1 cellular context compared by ENCODE assay signal in genomic region chr11:72813740-72814138, GRCh38.
A peak's percentile ranks its signal among the peaks of the same experiment; 100 is the strongest.
TF ChIP-seq lines count a peak whose summit lies in the region.

No MANE protein-coding gene starts in this region.

TF ChIP-seq in HepG2, 621 proteins besides CTCF, POLR2A, EP300 and RAD21 (continued from another document and continues in another):
- TF ChIP-seq ZHX2 (IDR thresholded peaks at IDR 0.05; ENCODE audit: low read depth) (no peak), ZHX2 (CRISPR knock-in tag; IDR thresholded peaks at IDR 0.05; ENCODE audit: borderline replicate concordance) (no peak), ZBTB7A (CRISPR knock-in tag; IDR thresholded peaks at IDR 0.05) (no peak; the same call in 1 of the 2 replicates), MTA1 (CRISPR knock-in tag; IDR thresholded peaks at IDR 0.05; ENCODE audit: borderline replicate concordance) (no peak), CENPX (CRISPR knock-in tag; IDR thresholded peaks at IDR 0.05) (no peak), HNRNPLL (IDR thresholded peaks at IDR 0.05; ENCODE audit: low read depth, low read length, poor library complexity, severe bottlenecking) (no peak), ZNF7 (CRISPR knock-in tag; IDR thresholded peaks at IDR 0.05) (no peak), KLF9 (CRISPR knock-in tag; IDR thresholded peaks at IDR 0.05; ENCODE audit: low read depth) (no peak), RXRA (CRISPR knock-in tag; IDR thresholded peaks at IDR 0.05) (peak; percentile 63), TMF1 (CRISPR knock-in tag; IDR thresholded peaks at IDR 0.05; ENCODE audit: low read depth) (peak; percentile 76; the same call in 1 of the 2 replicates), GLI4 (CRISPR knock-in tag; IDR thresholded peaks at IDR 0.05; ENCODE audit: borderline replicate concordance) (no peak), ETV6 (CRISPR knock-in tag; conservative IDR thresholded peaks at IDR 0.05) (peak; percentile 60; the same call in 1 of the 2 replicates), ZNF44 (CRISPR knock-in tag; IDR thresholded peaks at IDR 0.05) (no peak; the same call in 1 of the 2 replicates), KDM4B (CRISPR knock-in tag; IDR thresholded peaks at IDR 0.05) (no peak), MIXL1 (CRISPR knock-in tag; IDR thresholded peaks at IDR 0.05) (no peak; the same call in 1 of the 2 replicates), ZNF431 (CRISPR knock-in tag; IDR thresholded peaks at IDR 0.05; ENCODE audit: borderline replicate concordance, low read depth) (no peak), ZNF713 (CRISPR knock-in tag; IDR thresholded peaks at IDR 0.05) (no peak), ZBTB3 (CRISPR knock-in tag; IDR thresholded peaks at IDR 0.05; ENCODE audit: borderline replicate concordance, low read depth) (no peak), MXI1 (IDR thresholded peaks at IDR 0.05; ENCODE audit: borderline replicate concordance, low read depth, low read length) (no peak), HBP1 (CRISPR knock-in tag; IDR thresholded peaks at IDR 0.05; ENCODE audit: low read depth) (no peak), SALL1 (CRISPR knock-in tag; IDR thresholded peaks at IDR 0.05) (peak; percentile 60; the same call in 1 of the 2 replicates), FOXC1 (CRISPR knock-in tag; IDR thresholded peaks at IDR 0.05; ENCODE audit: borderline replicate concordance) (peak; percentile 69; the same call in 1 of the 2 replicates), NFE2 (CRISPR knock-in tag; IDR thresholded peaks at IDR 0.05) (no peak), SETDB1 (CRISPR knock-in tag; IDR thresholded peaks at IDR 0.05; ENCODE audit: borderline replicate concordance) (no peak), SMARCC2 (IDR thresholded peaks at IDR 0.05) (no peak), PPARG (CRISPR knock-in tag; conservative IDR thresholded peaks at IDR 0.05) (no peak), TEAD2 (CRISPR knock-in tag; IDR thresholded peaks at IDR 0.05) (no peak), PHF5A (CRISPR knock-in tag; IDR thresholded peaks at IDR 0.05; ENCODE audit: low read depth, unreplicated experiment) (no peak), YEATS4 (CRISPR knock-in tag; IDR thresholded peaks at IDR 0.05; ENCODE audit: borderline replicate concordance) (peak; percentile 38; the same call in 1 of the 2 replicates), ZNF142 (CRISPR knock-in tag; IDR thresholded peaks at IDR 0.05) (peak; percentile 23; the same call in 1 of the 2 replicates), ZNF225 (CRISPR knock-in tag; IDR thresholded peaks at IDR 0.05) (no peak), ZBTB7B (CRISPR knock-in tag; IDR thresholded peaks at IDR 0.05) (no peak), HIC2 (CRISPR knock-in tag; IDR thresholded peaks at IDR 0.05; ENCODE audit: low read depth) (no peak), IRF1 (CRISPR knock-in tag; IDR thresholded peaks at IDR 0.05; ENCODE audit: low read depth) (no peak)
- TF ChIP-seq, protein P1, sequence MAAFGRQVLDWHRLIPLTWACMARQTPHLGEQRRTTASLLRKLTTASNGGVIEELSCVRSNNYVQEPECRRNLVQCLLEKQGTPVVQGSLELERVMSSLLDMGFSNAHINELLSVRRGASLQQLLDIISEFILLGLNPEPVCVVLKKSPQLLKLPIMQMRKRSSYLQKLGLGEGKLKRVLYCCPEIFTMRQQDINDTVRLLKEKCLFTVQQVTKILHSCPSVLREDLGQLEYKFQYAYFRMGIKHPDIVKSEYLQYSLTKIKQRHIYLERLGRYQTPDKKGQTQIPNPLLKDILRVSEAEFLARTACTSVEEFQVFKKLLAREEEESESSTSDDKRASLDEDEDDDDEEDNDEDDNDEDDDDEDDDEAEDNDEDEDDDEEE (CRISPR knock-in tag; IDR thresholded peaks at IDR 0.05) = no peak
- TF ChIP-seq, protein P2, sequence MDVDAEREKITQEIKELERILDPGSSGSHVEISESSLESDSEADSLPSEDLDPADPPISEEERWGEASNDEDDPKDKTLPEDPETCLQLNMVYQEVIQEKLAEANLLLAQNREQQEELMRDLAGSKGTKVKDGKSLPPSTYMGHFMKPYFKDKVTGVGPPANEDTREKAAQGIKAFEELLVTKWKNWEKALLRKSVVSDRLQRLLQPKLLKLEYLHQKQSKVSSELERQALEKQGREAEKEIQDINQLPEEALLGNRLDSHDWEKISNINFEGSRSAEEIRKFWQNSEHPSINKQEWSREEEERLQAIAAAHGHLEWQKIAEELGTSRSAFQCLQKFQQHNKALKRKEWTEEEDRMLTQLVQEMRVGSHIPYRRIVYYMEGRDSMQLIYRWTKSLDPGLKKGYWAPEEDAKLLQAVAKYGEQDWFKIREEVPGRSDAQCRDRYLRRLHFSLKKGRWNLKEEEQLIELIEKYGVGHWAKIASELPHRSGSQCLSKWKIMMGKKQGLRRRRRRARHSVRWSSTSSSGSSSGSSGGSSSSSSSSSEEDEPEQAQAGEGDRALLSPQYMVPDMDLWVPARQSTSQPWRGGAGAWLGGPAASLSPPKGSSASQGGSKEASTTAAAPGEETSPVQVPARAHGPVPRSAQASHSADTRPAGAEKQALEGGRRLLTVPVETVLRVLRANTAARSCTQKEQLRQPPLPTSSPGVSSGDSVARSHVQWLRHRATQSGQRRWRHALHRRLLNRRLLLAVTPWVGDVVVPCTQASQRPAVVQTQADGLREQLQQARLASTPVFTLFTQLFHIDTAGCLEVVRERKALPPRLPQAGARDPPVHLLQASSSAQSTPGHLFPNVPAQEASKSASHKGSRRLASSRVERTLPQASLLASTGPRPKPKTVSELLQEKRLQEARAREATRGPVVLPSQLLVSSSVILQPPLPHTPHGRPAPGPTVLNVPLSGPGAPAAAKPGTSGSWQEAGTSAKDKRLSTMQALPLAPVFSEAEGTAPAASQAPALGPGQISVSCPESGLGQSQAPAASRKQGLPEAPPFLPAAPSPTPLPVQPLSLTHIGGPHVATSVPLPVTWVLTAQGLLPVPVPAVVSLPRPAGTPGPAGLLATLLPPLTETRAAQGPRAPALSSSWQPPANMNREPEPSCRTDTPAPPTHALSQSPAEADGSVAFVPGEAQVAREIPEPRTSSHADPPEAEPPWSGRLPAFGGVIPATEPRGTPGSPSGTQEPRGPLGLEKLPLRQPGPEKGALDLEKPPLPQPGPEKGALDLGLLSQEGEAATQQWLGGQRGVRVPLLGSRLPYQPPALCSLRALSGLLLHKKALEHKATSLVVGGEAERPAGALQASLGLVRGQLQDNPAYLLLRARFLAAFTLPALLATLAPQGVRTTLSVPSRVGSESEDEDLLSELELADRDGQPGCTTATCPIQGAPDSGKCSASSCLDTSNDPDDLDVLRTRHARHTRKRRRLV (CRISPR knock-in tag; IDR thresholded peaks at IDR 0.05) = peak; percentile 38
- TF ChIP-seq, protein P3, sequence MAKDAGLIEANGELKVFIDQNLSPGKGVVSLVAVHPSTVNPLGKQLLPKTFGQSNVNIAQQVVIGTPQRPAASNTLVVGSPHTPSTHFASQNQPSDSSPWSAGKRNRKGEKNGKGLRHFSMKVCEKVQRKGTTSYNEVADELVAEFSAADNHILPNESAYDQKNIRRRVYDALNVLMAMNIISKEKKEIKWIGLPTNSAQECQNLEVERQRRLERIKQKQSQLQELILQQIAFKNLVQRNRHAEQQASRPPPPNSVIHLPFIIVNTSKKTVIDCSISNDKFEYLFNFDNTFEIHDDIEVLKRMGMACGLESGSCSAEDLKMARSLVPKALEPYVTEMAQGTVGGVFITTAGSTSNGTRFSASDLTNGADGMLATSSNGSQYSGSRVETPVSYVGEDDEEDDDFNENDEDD (CRISPR knock-in tag; IDR thresholded peaks at IDR 0.05; ENCODE audit: borderline replicate concordance) = no peak
